ENCODE assay signal across 8 cellular contexts in genomic region chr12:68610435-68611093, GRCh38.
A peak's percentile ranks its signal among the peaks of the same experiment; 100 is the strongest.
DNase-seq lines count a peak whose midpoint lies in the region; ATAC-seq and TF ChIP-seq lines count a peak whose summit lies in the region.

Gene RAP1B, plus strand, starts transcription at chr12:68610899. Its CDS starts 37,826 bp downstream, at chr12:68648725.

- in situ Hi-C loops in GM18951 (cut with MboI; ENCODE audit: low sequenced_read_pairs, unreplicated experiment) = no loop called here

- TF ChIP-seq POLR2A in GM18951 (IDR thresholded peaks at IDR 0.05; ENCODE audit: extremely low read depth, insufficient read depth, insufficient read length) = peak; percentile 95

- DNase-seq in AG08396 (ENCODE audit: low spot score) (peak; percentile 97), NCI-H2227 treated with DMSO at 0.1 percent for 48 hours (lab: John Stamatoyannopoulos, UW) (peak; percentile 74), iris pigment epithelial cell (ENCODE audit: low read depth) (peak; percentile 87)
- DNase-seq in activated CD4-positive, CD25-positive, alpha-beta regulatory T cell treated with anti-CD3 and anti-CD28 coated beads, Interleukin-2, amount 50 U/mL, for 16 hours (ENCODE audit: low read depth, low spot score) = peak; percentile 85
- peak; percentile 90 for DNase-seq in central memory CD4-positive, alpha-beta T cell
- peak; percentile 76 to 81 for DNase-seq in stimulated activated CD4-positive, alpha-beta T cell treated with anti-CD3 and anti-CD28 coated beads, Interleukin-12 subunit alpha, Interleukin-12 subunit beta, amount 100 ng/mL, for 24 hours (ENCODE audit: low read depth in 2 of 2)

- ATAC-seq in HG03175 (IDR thresholded peaks at IDR 0.05; ENCODE audit: unreplicated experiment) = peak; percentile 82

Comparison
In these comparisons a context has a peak if more than half of its experiments do, and no peak if none do; other contexts are left out.
1. Peak in every context shown above with its lines: DNase-seq and ATAC-seq.